ENCODE assay signal across 8 cellular contexts in the genomic region with DNA sequence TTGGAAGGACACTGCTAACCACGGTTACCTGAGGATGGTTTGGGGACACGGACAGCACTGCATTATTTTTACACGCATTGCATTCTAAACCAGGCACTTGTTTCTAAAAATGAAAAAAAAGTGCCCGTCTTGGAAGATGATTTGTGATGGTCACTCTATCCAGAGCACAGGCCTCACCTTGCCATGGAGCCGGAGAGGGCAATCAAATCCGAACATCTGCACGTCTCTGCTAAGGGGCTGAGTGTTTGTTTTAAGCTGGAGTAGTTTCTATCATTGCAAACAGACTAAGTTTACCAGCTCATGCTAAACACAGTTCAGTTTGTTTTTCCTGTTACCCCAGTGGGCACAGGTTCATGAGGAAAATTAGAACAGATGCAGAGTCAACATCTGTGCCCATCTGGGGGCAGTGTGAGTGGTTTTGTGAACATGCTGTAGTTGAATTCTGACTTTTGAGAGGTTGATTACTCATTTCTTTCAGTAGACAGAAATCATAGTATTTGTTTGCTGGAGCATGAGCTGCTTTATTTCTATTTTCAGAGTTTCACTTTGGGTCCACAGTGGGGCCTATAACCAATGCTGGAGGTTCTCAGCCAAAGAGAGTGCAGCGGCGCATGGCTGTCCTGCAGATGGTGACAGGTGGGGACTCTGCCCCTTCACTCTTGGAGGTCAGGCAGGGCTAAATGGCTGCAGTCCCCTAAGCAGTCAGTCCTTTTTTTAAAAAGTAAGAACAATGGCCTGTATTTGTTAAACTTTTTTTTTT.
A peak's percentile ranks its signal among the peaks of the same experiment; 100 is the strongest.
DNase-seq lines count a peak whose midpoint lies in the region; ATAC-seq and TF ChIP-seq lines count a peak whose summit lies in the region.

No MANE protein-coding gene starts in this region.

- ATAC-seq in GM18873 (IDR thresholded peaks at IDR 0.05; ENCODE audit: low FRiP score, unreplicated experiment) = peak; percentile 61
- peak; percentile 53 for ATAC-seq in HG03060 (IDR thresholded peaks at IDR 0.05; ENCODE audit: low read depth, unreplicated experiment)
- no peak for ATAC-seq in foreskin keratinocyte

- H3K9me3 ChIP-seq in BLaER1 treated with 17β-estradiol and CSF1 and Interleukin-3, amounts not matched to agents 10 nM and 100 nM (replicated peaks in 1 of 11) = peaks cover 0 to 4% (median under 1%) of the 10 kb centered on the region in 11 experiments; a peak in 12 of 22 replicates
- H3K9me3 ChIP-seq in MG63 = no peaks in the 10 kb centered on the region
- no peaks in the 10 kb centered on the region for H3K9me3 ChIP-seq in effector memory CD4-positive, alpha-beta T cell (ENCODE audit: control insufficient read depth, low read length)

- peaks cover 33 to 57% (median 44%) of the 10 kb centered on the region in 10 experiments for H3K4me1 ChIP-seq in BLaER1 treated with 17β-estradiol and CSF1 and Interleukin-3, amounts not matched to agents 10 nM and 100 nM
- peaks cover 18% of the 10 kb centered on the region for H3K4me1 ChIP-seq in effector memory CD4-positive, alpha-beta T cell (ENCODE audit: control insufficient read depth, insufficient read depth, low read length, poor library complexity, severe bottlenecking)
- peaks cover 15% of the 10 kb centered on the region for H3K4me1 ChIP-seq in foreskin keratinocyte

- H3K9ac ChIP-seq in BLaER1 treated with 17β-estradiol and CSF1 and Interleukin-3, amounts not matched to agents 10 nM and 100 nM = peak overlapping the region in 4 of 11 experiments; percentile 1 to 26 (median 12); a peak in 4 of 22 replicates

- no peak overlapping the region for H3K4me3 ChIP-seq in BLaER1 treated with 17β-estradiol and CSF1 and Interleukin-3, amounts not matched to agents 10 nM and 100 nM
- H3K4me3 ChIP-seq in MG63 = no peak overlapping the region
- H3K4me3 ChIP-seq in effector memory CD4-positive, alpha-beta T cell (ENCODE audit: insufficient read depth, low read depth, low read length, poor library complexity, severe bottlenecking) = no peak overlapping the region

- no peak for TF ChIP-seq CTCF in foreskin keratinocyte (conservative IDR thresholded peaks at IDR 0.05)

- H3K27ac ChIP-seq in BLaER1 treated with 17β-estradiol and CSF1 and Interleukin-3, amounts not matched to agents 10 nM and 100 nM = peak overlapping the region in 4 of 11 experiments; percentile 2 to 33 (median 20); a peak in 4 of 22 replicates
- no peak overlapping the region for H3K27ac ChIP-seq in effector memory CD4-positive, alpha-beta T cell (ENCODE audit: insufficient read depth, low read length, poor library complexity, severe bottlenecking)
- no peak overlapping the region for H3K27ac ChIP-seq in foreskin keratinocyte

- H3K27me3 ChIP-seq in BLaER1 treated with 17β-estradiol and CSF1 and Interleukin-3, amounts not matched to agents 10 nM and 100 nM = no peaks in the 10 kb centered on the region
- H3K27me3 ChIP-seq in MG63 (no peaks in the 10 kb centered on the region), foreskin keratinocyte (no peaks in the 10 kb centered on the region)
- H3K27me3 ChIP-seq in effector memory CD4-positive, alpha-beta T cell (replicated peaks; ENCODE audit: control insufficient read depth, insufficient read depth, low read length, poor library complexity, severe bottlenecking) = no peaks in the 10 kb centered on the region

- H3K36me3 ChIP-seq in BLaER1 treated with 17β-estradiol and CSF1 and Interleukin-3, amounts not matched to agents 10 nM and 100 nM = no peaks in the 10 kb centered on the region
- no peaks in the 10 kb centered on the region for H3K36me3 ChIP-seq in MG63
- no peaks in the 10 kb centered on the region for H3K36me3 ChIP-seq in effector memory CD4-positive, alpha-beta T cell (ENCODE audit: control insufficient read depth, insufficient read depth, low read length)

- peak overlapping the region; percentile 46 to 77 (median 68) for H3K4me2 ChIP-seq in BLaER1 treated with 17β-estradiol and CSF1 and Interleukin-3, amounts not matched to agents 10 nM and 100 nM

- DNase-seq in activated CD4-positive, alpha-beta T cell treated with anti-CD3 and anti-CD28 coated beads, Interleukin-2, amount 50 U/mL, for 48 hours = peak; percentile 34 to 61
- DNase-seq in stimulated activated CD8-positive, alpha-beta memory T cell treated with anti-CD3 and anti-CD28 coated beads, Interleukin-4, amount 100 ng/mL, for 48 hours = peak; percentile 59
- DNase-seq in MG63 (no peak), foreskin keratinocyte (no peak)
- no peak for DNase-seq in effector memory CD4-positive, alpha-beta T cell

- H4K20me1 ChIP-seq in BLaER1 treated with 17β-estradiol and CSF1 and Interleukin-3, amounts not matched to agents 10 nM and 100 nM = no peaks in the 10 kb centered on the region

Comparison
In these comparisons a context has a peak if more than half of its experiments do, and no peak if none do; other contexts are left out.
1. DNase-seq: peak in activated CD4-positive, alpha-beta T cell treated with anti-CD3 and anti-CD28 coated beads, Interleukin-2, amount 50 U/mL, for 48 hours (2 of 2) and stimulated activated CD8-positive, alpha-beta memory T cell treated with anti-CD3 and anti-CD28 coated beads, Interleukin-4, amount 100 ng/mL, for 48 hours (single experiment); none in MG63 (single experiment), effector memory CD4-positive, alpha-beta T cell (0 of 3) and foreskin keratinocyte (0 of 2).